ENCODE assay signal across 8 cellular contexts in the genomic region with DNA sequence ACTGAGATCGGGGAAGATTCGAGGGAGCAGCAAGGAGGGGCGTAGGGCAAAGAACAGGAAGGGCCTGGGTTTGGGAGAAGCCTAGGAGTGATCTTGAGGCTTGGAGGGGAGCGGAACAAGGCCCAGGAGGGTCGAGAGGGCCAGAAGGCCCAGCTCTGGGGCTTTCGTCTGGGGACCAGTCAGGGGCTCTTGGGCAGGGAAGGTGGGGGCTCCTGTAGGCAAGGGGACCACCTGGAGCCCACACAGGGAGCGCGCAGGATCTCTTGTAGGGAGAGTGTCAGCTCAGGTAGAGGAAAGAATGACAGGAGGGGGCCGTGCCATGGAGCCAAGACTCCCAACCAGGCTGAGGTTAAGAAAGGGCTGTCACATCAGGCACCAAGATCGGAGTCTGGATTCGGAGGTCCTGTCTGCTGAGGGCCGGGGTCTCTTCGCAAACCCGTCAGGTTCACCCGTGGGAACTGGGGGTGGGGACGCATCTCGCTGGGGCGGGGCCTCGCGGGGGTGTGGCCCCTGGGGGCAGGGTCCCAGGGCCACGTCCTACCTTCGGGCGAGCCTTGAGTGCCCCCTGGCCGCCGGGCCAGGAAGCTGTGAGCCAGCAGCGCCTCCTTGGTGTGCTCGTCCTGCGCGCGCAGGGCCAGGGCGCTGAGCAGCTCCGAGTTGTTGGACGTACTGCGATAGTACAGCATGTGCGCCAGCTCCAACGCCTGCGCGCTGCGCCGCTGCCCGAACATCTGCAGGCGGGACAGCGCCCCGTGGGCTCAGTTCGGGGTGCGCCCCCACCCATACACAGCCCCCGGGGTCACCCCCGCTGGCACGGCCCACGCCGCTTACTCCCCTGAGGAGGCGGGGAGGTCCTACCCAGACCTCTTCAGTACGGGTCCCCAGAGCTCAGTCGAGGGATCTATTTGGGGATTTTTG. TPM values are rescaled to one million over a fixed set of nuclear protein-coding genes. Genes with fewer than 3 reads are reported as not detected.
A peak's percentile ranks its signal among the peaks of the same experiment; 100 is the strongest.
DNase-seq lines count a peak whose midpoint lies in the region; TF ChIP-seq lines count a peak whose summit lies in the region.

No MANE protein-coding gene starts in this region.

- intact Hi-C loops in left ventricle myocardium inferior (cut with micrococcal nuclease): no loop called here
- intact Hi-C loops in prostate gland (cut with DNase I): loop anchor here (2.0 kb wide), 1 partner anchor 29 kb away; a partner anchor contains a TSS

- DNase-seq in GM04504 (ENCODE audit: low read depth): peak; percentile 83
- peak; percentile 90 for DNase-seq in HEK293T (ENCODE audit: extremely low spot score)
- DNase-seq in NCI-H1092 (lab: John Stamatoyannopoulos, UW): peak; percentile 76
- DNase-seq in SW480 (ENCODE audit: low spot score): peak; percentile 95
- peak; percentile 91 for DNase-seq in left ventricle myocardium inferior
- DNase-seq in prostate gland (ENCODE audit: low spot score): peak; percentile 86
- peak; percentile 91 for DNase-seq in ureter (ENCODE audit: low spot score)

- H3K4me1 ChIP-seq in left ventricle myocardium inferior (peaks cover 44% of the 10 kb centered on the region), prostate gland (replicated peaks) (peaks cover 6% of the 10 kb centered on the region)

- H3K27me3 ChIP-seq in left ventricle myocardium inferior (ENCODE audit: low read depth): no peaks in the 10 kb centered on the region
- no peaks in the 10 kb centered on the region for H3K27me3 ChIP-seq in prostate gland (replicated peaks; ENCODE audit: insufficient read depth)

- WGBS in adipose tissue, 3 donors: 3 to 7% (median 4%) methylated on average over 50 to 54 of the region's 54 CpGs
- 8% methylated on average over 54 of the region's 54 CpGs for WGBS in prostate gland

- H3K4me3 ChIP-seq in left ventricle myocardium inferior (peak overlapping the region; percentile 64), prostate gland (peak overlapping the region; percentile 23 to 35)

- TF ChIP-seq CTCF in left ventricle myocardium inferior (IDR thresholded peaks at IDR 0.05; ENCODE audit: borderline replicate concordance) (peak; percentile 88), prostate gland (IDR thresholded peaks at IDR 0.05) (peak; percentile 58 to 95 (median 84))

- TF ChIP-seq POLR2A in prostate gland (IDR thresholded peaks at IDR 0.05): no peak

- CTCF ChIA-PET in HEK293T (lab: Yijun Ruan, JAX): interaction anchor here (0.6 to 3.3 kb wide), 12 partner anchors 10 to 251 kb away, joined by 3 to 78 read pairs (median 4); a partner anchor contains a TSS

- POLR2A ChIA-PET in HEK293T (lab: Yijun Ruan, JAX): interaction anchor here (0.6 to 6.6 kb wide), 10 partner anchors 12 to 285 kb away, joined by 3 to 93 read pairs (median 4); a partner anchor contains a TSS

- H3K27ac ChIP-seq in adipose tissue (ENCODE audit: low read depth, low read length) (peak overlapping the region; percentile 58), left ventricle myocardium inferior (replicated peaks) (peak overlapping the region; percentile 85), prostate gland (peak overlapping the region; percentile 89 to 97)

- peaks cover 4% of the 10 kb centered on the region for H3K36me3 ChIP-seq in left ventricle myocardium inferior
- no peaks in the 10 kb centered on the region for H3K36me3 ChIP-seq in prostate gland

- H3K9me3 ChIP-seq in left ventricle myocardium inferior (replicated peaks) (no peaks in the 10 kb centered on the region), prostate gland (no peaks in the 10 kb centered on the region)

TF ChIP-seq in HEK293T, 16 proteins besides CTCF, POLR2A, EP300 and RAD21:
- TF ChIP-seq HDGF (IDR thresholded peaks at IDR 0.05; ENCODE audit: borderline replicate concordance) (no peak), L3MBTL2 (conservative IDR thresholded peaks at IDR 0.05) (peak; percentile 94), ZNF384 (IDR thresholded peaks at IDR 0.05) (no peak), CTBP1 (IDR thresholded peaks at IDR 0.05; ENCODE audit: borderline replicate concordance) (0 out of 2 replicates have a peak, but pooled peaks have one; percentile 7), TARDBP (IDR thresholded peaks at IDR 0.05) (no peak), LEF1 (IDR thresholded peaks at IDR 0.05; ENCODE audit: borderline replicate concordance) (no peak), FOXA1 (IDR thresholded peaks at IDR 0.05) (no peak), BHLHE40 (IDR thresholded peaks at IDR 0.05; ENCODE audit: borderline replicate concordance) (no peak)
- TF ChIP-seq, protein P1, sequence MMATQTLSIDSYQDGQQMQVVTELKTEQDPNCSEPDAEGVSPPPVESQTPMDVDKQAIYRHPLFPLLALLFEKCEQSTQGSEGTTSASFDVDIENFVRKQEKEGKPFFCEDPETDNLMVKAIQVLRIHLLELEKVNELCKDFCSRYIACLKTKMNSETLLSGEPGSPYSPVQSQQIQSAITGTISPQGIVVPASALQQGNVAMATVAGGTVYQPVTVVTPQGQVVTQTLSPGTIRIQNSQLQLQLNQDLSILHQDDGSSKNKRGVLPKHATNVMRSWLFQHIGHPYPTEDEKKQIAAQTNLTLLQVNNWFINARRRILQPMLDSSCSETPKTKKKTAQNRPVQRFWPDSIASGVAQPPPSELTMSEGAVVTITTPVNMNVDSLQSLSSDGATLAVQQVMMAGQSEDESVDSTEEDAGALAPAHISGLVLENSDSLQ (IDR thresholded peaks at IDR 0.05): peak; percentile 37
TF ChIP-seq in HEK293T: peak in this region for 3.

RNA-seq across cellular contexts. Expression of a gene that starts 8.4 kb away (rescaled TPM):
- 100 to 1,000 TPM in 1 of 3 donors, 10 to 100 TPM in 1, 1 to 10 TPM in 1; 8.6 to 115 (median 89.1) TPM for polyA plus RNA-seq in adipose tissue
- total RNA-seq in left ventricle myocardium inferior (32.1 TPM), prostate gland (10 to 100 TPM in 1 of 2 donors, 1 to 10 TPM in 1; 5.9 to 38.6 TPM), ureter (31.6 TPM)

RNA-seq across cellular contexts. Expression of a gene that starts 30.0 kb away (rescaled TPM):
- polyA plus RNA-seq in adipose tissue: 10 to 100 TPM in 1 of 3 donors, 1 to 10 TPM in 2; 3.8 to 12.8 (median 7.4) TPM
- 108 TPM for total RNA-seq in left ventricle myocardium inferior
- 10 to 100 TPM in 1 of 2 donors, 1 to 10 TPM in 1; 4.6 to 14.9 TPM for total RNA-seq in prostate gland
- 6.7 TPM for total RNA-seq in ureter

RNA-seq across cellular contexts. Expression of a gene that starts 30.4 kb away (rescaled TPM):
- under 1 TPM in 1 of 3 donors, not detected in 2; 0.94 TPM for polyA plus RNA-seq in adipose tissue
- total RNA-seq in left ventricle myocardium inferior (not detected), prostate gland (1 to 10 TPM in 1 of 2 donors, not detected in 1; 2.8 TPM), ureter (not detected)

RNA-seq across cellular contexts. Expression of a gene that starts 57.6 kb away (rescaled TPM):
- 10 to 100 TPM; 86.8 to 98.2 (median 95.7) TPM for polyA plus RNA-seq in adipose tissue
- 68.4 TPM for total RNA-seq in left ventricle myocardium inferior
- total RNA-seq in prostate gland: 100 to 1,000 TPM; 153 to 179 TPM
- 146 TPM for total RNA-seq in ureter

RNA-seq across cellular contexts. Expression of a gene that starts 59.7 kb away (rescaled TPM):
- under 1 TPM; 0.07 to 0.34 (median 0.15) TPM for polyA plus RNA-seq in adipose tissue
- total RNA-seq in left ventricle myocardium inferior (0.30 TPM), prostate gland (1 to 10 TPM in 1 of 2 donors, under 1 TPM in 1; 0.73 to 1.8 TPM), ureter (0.86 TPM)

Comparison
In these comparisons a context has a peak if more than half of its experiments do, and no peak if none do; other contexts are left out.
1. Peak in every context shown above with its lines: DNase-seq, H3K4me3 ChIP-seq and H3K27ac ChIP-seq.